In the genomic region with DNA sequence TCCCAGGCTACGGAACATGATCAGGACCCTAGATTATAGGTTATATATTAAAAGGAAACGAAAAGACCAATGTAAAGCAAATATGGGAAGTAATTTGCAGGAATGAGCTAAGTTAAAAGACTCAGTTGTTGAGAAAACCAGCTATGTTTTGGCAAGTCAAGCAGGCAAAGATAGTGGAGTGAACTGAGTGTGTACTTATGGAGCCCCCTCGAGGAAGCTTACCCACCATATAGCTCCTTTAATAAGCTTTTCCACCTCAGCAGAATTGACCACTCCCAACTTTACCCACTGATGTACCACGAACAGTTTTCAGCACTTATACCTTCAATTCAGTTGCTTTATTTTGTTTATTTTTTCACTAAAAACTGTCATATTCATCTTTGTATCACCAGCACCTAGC, we compare ENCODE assay signal across 28 cellular contexts.
"Had no signal": no experiment of that assay in that cellular context is flagged by ENCODE, and none has a peak within 500 bp of the region (broad histone marks: within the 10 kb centered on the region; RNA-seq: fewer than 3 reads in every experiment).

No MANE protein-coding gene starts in this region.

- H3K27me3 ChIP-seq: ascending aorta, body of pancreas, MG63, SJCRH30 had no signal

- H3K4me3 ChIP-seq: ascending aorta, body of pancreas, MG63, SJCRH30 had no signal

- DNase-seq: activated B cell treated with CpG ODN at 0.5 μM for 24 hours; activated CD4-positive, alpha-beta T cell treated with anti-CD3 and anti-CD28 coated beads for 1 hour; activated CD4-positive, alpha-beta T cell treated with anti-CD3 and anti-CD28 coated beads, Interleukin-2, amount 10 ng/mL, durations not matched to agents 24 days and 14 days; activated CD4-positive, alpha-beta T cell treated with anti-CD3 and anti-CD28 coated beads, Interleukin-2, amount 50 U/mL, for 48 hours; activated CD8-positive, alpha-beta memory T cell treated with anti-CD3 and anti-CD28 coated beads for 24 hours; activated effector memory CD4-positive, alpha-beta T cell treated with anti-CD3 and anti-CD28 coated beads, Interleukin-2, amount 50 U/mL, for 16 hours; activated naive CD4-positive, alpha-beta T cell treated with Interleukin-2 at 50 U/mL for 16 hours; activated naive CD8-positive, alpha-beta T cell treated with anti-CD3 and anti-CD28 coated beads, Interleukin-2, amount 50 U/mL, for 24 hours; activated T-cell treated with anti-CD3 and anti-CD28 coated beads, Interleukin-2, amount 50 U/mL, for 4 hours; amniotic stem cell; body of pancreas; MG63; NCI-H1105 treated with DMSO at 0.1 percent for 48 hours; NCI-H1436 treated with DMSO at 0.1 percent for 48 hours; NCI-H187; NCI-H2081; NCI-H510A treated with DMSO at 0.1 percent for 48 hours; NCI-H69; NK-92 treated with Interleukin-12 subunit alpha and Interleukin-12 subunit beta, amount 100 ng/mL, for 24 hours; RPMI8226; SJCRH30; T-helper 17 cell; T-helper 9 cell had no signal

- H3K9me3 ChIP-seq: ascending aorta, body of pancreas, SJCRH30 had no signal

- ATAC-seq: activated naive CD4-positive, alpha-beta T cell treated with anti-CD3 and anti-CD28 coated beads, Interleukin-2, amount 50 U/mL, for 72 hours; activated naive CD8-positive, alpha-beta T cell treated with anti-CD3 and anti-CD28 coated beads, Interleukin-2, amount 50 U/mL, for 24 hours; activated T-cell treated with anti-CD3 and anti-CD28 coated beads, Interleukin-2, amount 50 U/mL, for 4 hours; body of pancreas; Panc1; Right ventricle myocardium inferior; SK-N-SH treated with all-trans-retinoic acid at 6 μM for 48 hours; T-helper 17 cell had no signal

- H3K27ac ChIP-seq: ascending aorta, body of pancreas, SJCRH30 had no signal

- H3K36me3 ChIP-seq: ascending aorta, MG63, SJCRH30 had no signal
